8 cellular contexts compared by ENCODE assay signal in the genomic region with DNA sequence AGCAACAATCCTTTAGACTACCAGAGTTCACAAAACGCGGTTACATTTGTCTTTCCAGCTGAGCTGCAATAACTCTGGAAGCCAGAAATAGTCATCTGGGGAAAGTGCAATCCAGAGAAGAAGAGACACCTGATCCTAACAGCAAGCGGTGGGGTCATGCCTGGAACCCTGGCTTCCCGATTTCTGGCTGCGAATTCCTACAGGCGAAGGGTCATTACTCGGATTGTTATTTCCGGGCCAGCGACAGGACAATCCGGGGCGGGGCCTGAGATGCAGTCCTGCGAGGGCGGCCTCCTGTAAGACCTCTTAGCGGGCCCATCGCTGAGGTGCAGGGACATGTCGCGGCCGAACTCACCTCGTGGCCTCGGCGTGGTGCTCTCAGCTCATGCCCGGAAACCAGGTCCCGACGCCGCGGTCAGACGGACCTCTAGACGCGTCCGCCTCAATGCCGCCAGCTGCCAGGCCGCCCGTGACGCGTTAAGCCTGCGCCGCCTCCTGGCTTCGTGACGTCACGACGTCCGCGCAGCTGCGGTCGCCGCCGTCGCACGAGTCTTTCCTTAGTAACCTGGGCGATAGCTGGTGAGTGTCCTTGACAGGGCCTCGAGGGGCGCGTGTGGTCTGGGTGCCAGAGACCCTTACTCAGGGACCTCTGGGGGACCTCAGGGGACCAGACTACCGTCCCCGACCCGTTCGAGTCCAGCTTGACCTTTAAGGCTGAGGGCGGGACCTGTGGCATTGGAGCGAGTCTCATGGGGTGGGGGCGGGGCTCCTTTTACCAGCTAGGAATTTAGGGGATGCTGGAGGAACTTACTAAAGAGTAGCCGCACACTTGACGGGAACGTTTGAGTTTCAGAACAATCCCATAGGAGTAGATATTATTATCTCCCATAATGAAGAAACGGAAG. TPM values are rescaled to one million over a fixed set of nuclear protein-coding genes. Genes with fewer than 3 reads are reported as not detected.
DNase-seq lines count a peak whose midpoint lies in the region; ATAC-seq and TF ChIP-seq lines count a peak whose summit lies in the region.

A gene with protein sequence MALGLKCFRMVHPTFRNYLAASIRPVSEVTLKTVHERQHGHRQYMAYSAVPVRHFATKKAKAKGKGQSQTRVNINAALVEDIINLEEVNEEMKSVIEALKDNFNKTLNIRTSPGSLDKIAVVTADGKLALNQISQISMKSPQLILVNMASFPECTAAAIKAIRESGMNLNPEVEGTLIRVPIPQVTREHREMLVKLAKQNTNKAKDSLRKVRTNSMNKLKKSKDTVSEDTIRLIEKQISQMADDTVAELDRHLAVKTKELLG (plus strand): TSS at position 523 of the 905 bp plus-strand sequence. CDS start 6,010 bp downstream, outside the sequence.
A gene with protein sequence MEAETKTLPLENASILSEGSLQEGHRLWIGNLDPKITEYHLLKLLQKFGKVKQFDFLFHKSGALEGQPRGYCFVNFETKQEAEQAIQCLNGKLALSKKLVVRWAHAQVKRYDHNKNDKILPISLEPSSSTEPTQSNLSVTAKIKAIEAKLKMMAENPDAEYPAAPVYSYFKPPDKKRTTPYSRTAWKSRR (minus strand): TSS at position 481 of the 905 bp plus-strand sequence. CDS start 3,348 bp downstream, outside the sequence.

- H3K27ac ChIP-seq in trophoblast cell (ENCODE audit: low read depth, low read length) (peak within 1 kb of the TSS; percentile 90), tibial nerve (peak within 1 kb of the TSS; percentile 90 to 94 (median 92))

- peak within 1 kb of the TSS; percentile 90 for H3K9ac ChIP-seq in adipocyte (ENCODE audit: low read length)
- peak within 1 kb of the TSS; percentile 86 for H3K9ac ChIP-seq in trophoblast cell (ENCODE audit: low read length)

- H3K79me2 ChIP-seq in trophoblast cell (ENCODE audit: control insufficient read depth, insufficient read depth, low read length, poor library complexity), result peaks cover 3% of the 10 kb centered on the region

- TF ChIP-seq CTCF in GM12865 (IDR thresholded peaks at IDR 0.05; ENCODE audit: insufficient read depth, low read depth, low read length, missing control alignments) (no peak), tibial nerve (IDR thresholded peaks at IDR 0.05) (peak in 1 of 5 experiments; percentile 35)

- peaks cover 41% of the 10 kb centered on the region for H3K4me1 ChIP-seq in adipocyte (ENCODE audit: control insufficient read depth, insufficient read depth, low read length)
- no peaks in the 10 kb centered on the region for H3K4me1 ChIP-seq in trophoblast cell (ENCODE audit: control insufficient read depth in 1 of 2, insufficient read depth in 2 of 2, low read length in 2 of 2)
- H3K4me1 ChIP-seq in tibial nerve, result peaks cover 0 to 46% (median 20%) of the 10 kb centered on the region in 4 donors

- H2BK120ac ChIP-seq in trophoblast cell (ENCODE audit: insufficient read depth, low read length, poor library complexity), result peak within 1 kb of the TSS; percentile 69

- H4K91ac ChIP-seq in trophoblast cell (ENCODE audit: low read depth, low read length), result peak within 1 kb of the TSS; percentile 63

- TF ChIP-seq POLR2A in tibial nerve (IDR thresholded peaks at IDR 0.05), result peak; percentile 53 to 71

- TF ChIP-seq EP300 in tibial nerve (IDR thresholded peaks at IDR 0.05), result peak; percentile 23 to 93

- peaks cover 10% of the 10 kb centered on the region for H3K79me1 ChIP-seq in trophoblast cell (ENCODE audit: low read length)

- H3K9me3 ChIP-seq in adipocyte (ENCODE audit: control insufficient read depth, low read length) (no peaks in the 10 kb centered on the region), trophoblast cell (ENCODE audit: insufficient read depth, low read depth, low read length) (no peaks in the 10 kb centered on the region), tibial nerve (no peaks in the 10 kb centered on the region)

- peak within 1 kb of the TSS; percentile 82 for H3K4me2 ChIP-seq in trophoblast cell (ENCODE audit: low read length)

- H3K4ac ChIP-seq in trophoblast cell (ENCODE audit: low read depth, low read length), result peak within 1 kb of the TSS; percentile 35

- peak within 1 kb of the TSS; percentile 80 for H3K18ac ChIP-seq in trophoblast cell (ENCODE audit: low read length)

- peak within 1 kb of the TSS; percentile 89 for H4K8ac ChIP-seq in trophoblast cell (ENCODE audit: low read depth, low read length)

- peak within 1 kb of the TSS; percentile 86 for H4K12ac ChIP-seq in trophoblast cell (ENCODE audit: low read depth, low read length)

- H2AK5ac ChIP-seq in trophoblast cell (ENCODE audit: low read length), result no peak within 1 kb of the TSS

- intact Hi-C loops in cardiac septum (cut with DNase I), result loop anchor here (2.0 kb wide), 1 partner anchor 84 kb away; no protein-coding TSS in a partner anchor

- H3K36me3 ChIP-seq in adipocyte (ENCODE audit: control insufficient read depth, insufficient read depth, low read length, severe bottlenecking) (peaks cover 15% of the 10 kb centered on the region), trophoblast cell (ENCODE audit: control insufficient read depth in 1 of 2, insufficient read depth in 2 of 2, low read length in 2 of 2) (peaks cover under 1 to 4% of the 10 kb centered on the region in 2 experiments), tibial nerve (peaks cover 0 to 19% (median 0%) of the 10 kb centered on the region in 3 donors)

- H3K4me3 ChIP-seq in GM12865 (ENCODE audit: low read depth, low read length) (peak within 1 kb of the TSS; percentile 86), adipocyte (ENCODE audit: low read length) (peak within 1 kb of the TSS; percentile 88), trophoblast cell (ENCODE audit: low read depth, low read length) (peak within 1 kb of the TSS; percentile 80), tibial nerve (peak within 1 kb of the TSS; percentile 69 to 89 (median 76))

- H2AFZ ChIP-seq in trophoblast cell (ENCODE audit: insufficient read depth, low read length, poor library complexity), result peak within 1 kb of the TSS; percentile 86

- peak within 1 kb of the TSS; percentile 94 for H3K14ac ChIP-seq in trophoblast cell (ENCODE audit: low read length)

- H3K27me3 ChIP-seq in adipocyte (replicated peaks; ENCODE audit: control insufficient read depth, insufficient read depth, low read length), result no peaks in the 10 kb centered on the region
- H3K27me3 ChIP-seq in trophoblast cell (ENCODE audit: insufficient read depth, low read length), result no peaks in the 10 kb centered on the region
- no peaks in the 10 kb centered on the region for H3K27me3 ChIP-seq in tibial nerve

- peak; percentile 88 for ATAC-seq in HG02623 (IDR thresholded peaks at IDR 0.05; ENCODE audit: unreplicated experiment)

- WGBS in trophoblast cell (ENCODE audit: extremely low coverage, insufficient coverage, insufficient read length), result no CpG with 5 or more reads among the region's 64 CpGs
- 0 to 1% methylated on average over 24 to 47 of the region's 64 CpGs for WGBS in tibial nerve, 2 donors

- no peak within 1 kb of the TSS for H2BK12ac ChIP-seq in trophoblast cell (ENCODE audit: low read length)

- H2BK5ac ChIP-seq in trophoblast cell (ENCODE audit: low read depth, low read length, poor library complexity), result peak within 1 kb of the TSS; percentile 78

- no peak within 1 kb of the TSS for H3K23ac ChIP-seq in trophoblast cell (ENCODE audit: low read length)

- DNase-seq in GM12865 (ENCODE audit: low read depth) (peak; percentile 96), NCI-H1105 (lab: John Stamatoyannopoulos, UW) (peak; percentile 76), T follicular helper cell (ENCODE audit: low read depth) (peak; percentile 78), adipocyte (ENCODE audit: low read depth) (peak; percentile 96), cardiac septum (ENCODE audit: low spot score) (peak; percentile 96), trophoblast cell (peak; percentile 89 to 93), tibial nerve (ENCODE audit: low spot score in 2 of 2) (peak; percentile 83 to 85)

RNA-seq across cellular contexts. Expression of the first gene that starts in this region (rescaled TPM):
- 35.9 TPM for total RNA-seq in cardiac septum
- polyA plus RNA-seq in trophoblast cell (2013), result 27.8 and 29.1 TPM in 2 replicates
- 10 to 100 TPM; 22.7 to 39.4 (median 38.2) TPM for total RNA-seq in tibial nerve

RNA-seq across cellular contexts. Expression of the second gene that starts in this region (rescaled TPM):
- total RNA-seq in cardiac septum, result 32.3 TPM
- polyA plus RNA-seq in trophoblast cell (2013), result 13.9 and 15.2 TPM in 2 replicates
- 1 to 10 TPM; 5.7 to 8.0 (median 7.0) TPM for total RNA-seq in tibial nerve

Comparison
In these comparisons a context has a peak if more than half of its experiments do, and no peak if none do; other contexts are left out.
1. Peak in every context shown above with its lines: DNase-seq, ATAC-seq, H3K4me3 ChIP-seq and H3K27ac ChIP-seq.